Comparison of ENCODE assay signal across 18 cellular contexts in genomic region chr1:1872329-1872994, GRCh38. TPM values are rescaled to one million over a fixed set of nuclear protein-coding genes. Genes with fewer than 3 reads are reported as not detected.
DNase-seq lines count a peak whose midpoint lies in the region; ATAC-seq and TF ChIP-seq lines count a peak whose summit lies in the region.
"Had no signal": no experiment of that assay in that cellular context is flagged by ENCODE, and none has a peak within 500 bp of the region (broad histone marks: within the 10 kb centered on the region; RNA-seq: fewer than 3 reads in every experiment).

No MANE protein-coding gene starts in this region.

- TF ChIP-seq CTCF in VCaP (conservative IDR thresholded peaks at IDR 0.05) (no peak), left ventricle myocardium inferior (IDR thresholded peaks at IDR 0.05; ENCODE audit: borderline replicate concordance) (no peak)

- peaks cover 100% of the 10 kb centered on the region for H3K4me1 ChIP-seq in left ventricle myocardium inferior

- peak overlapping the region; percentile 64 for H3K27ac Mint-ChIP-seq in activated naive CD8-positive, alpha-beta T cell
- no peak overlapping the region for H3K27ac Mint-ChIP-seq in activated naive CD8-positive, alpha-beta T cell treated with anti-CD3 and anti-CD28 coated beads, Interleukin-2, amount 50 U/mL, for 24 hours
- H3K27ac Mint-ChIP-seq in stimulated activated memory B cell treated with anti-CD40 and anti-IgM and Interleukin-4, amounts not matched to agents 10 μg/mL and 1 μg/mL and 100 μg/mL, for 72 hours = peak overlapping the region; percentile 11

- no peaks in the 10 kb centered on the region for H3K27me3 Mint-ChIP-seq in activated naive CD8-positive, alpha-beta T cell
- no peaks in the 10 kb centered on the region for H3K27me3 Mint-ChIP-seq in activated naive CD8-positive, alpha-beta T cell treated with anti-CD3 and anti-CD28 coated beads, Interleukin-2, amount 50 U/mL, for 24 hours
- no peaks in the 10 kb centered on the region for H3K27me3 Mint-ChIP-seq in stimulated activated memory B cell treated with anti-CD40 and anti-IgM and Interleukin-4, amounts not matched to agents 10 μg/mL and 1 μg/mL and 100 μg/mL, for 72 hours

- ATAC-seq in activated naive CD8-positive, alpha-beta T cell treated with anti-CD3 and anti-CD28 coated beads, Interleukin-2, amount 50 U/mL, for 24 hours = no peak
- ATAC-seq in stimulated activated memory B cell treated with anti-CD40 and anti-IgM and Interleukin-4, amounts not matched to agents 10 μg/mL and 1 μg/mL and 100 μg/mL, for 72 hours = no peak
- ATAC-seq: activated CD4-positive, CD25-positive, alpha-beta regulatory T cell treated with anti-CD3 and anti-CD28 coated beads, Interleukin-2, amount 50 U/mL, for 24 hours; activated T-cell treated with anti-CD3 and anti-CD28 coated beads, Interleukin-2, amount 50 U/mL, for 4 hours; HCT116; PC-3 had no signal

- peaks cover 6% of the 10 kb centered on the region for H3K36me3 Mint-ChIP-seq in activated naive CD8-positive, alpha-beta T cell
- H3K36me3 Mint-ChIP-seq in activated naive CD8-positive, alpha-beta T cell treated with anti-CD3 and anti-CD28 coated beads, Interleukin-2, amount 50 U/mL, for 24 hours (ENCODE audit: low read depth) = peaks cover 47% of the 10 kb centered on the region
- H3K36me3 Mint-ChIP-seq in stimulated activated memory B cell treated with anti-CD40 and anti-IgM and Interleukin-4, amounts not matched to agents 10 μg/mL and 1 μg/mL and 100 μg/mL, for 72 hours = peaks cover 57% of the 10 kb centered on the region

- intact Hi-C loops in left ventricle myocardium inferior (cut with micrococcal nuclease) = no loop called here

- no peak overlapping the region for H3K4me3 Mint-ChIP-seq in activated naive CD8-positive, alpha-beta T cell
- no peak overlapping the region for H3K4me3 Mint-ChIP-seq in activated naive CD8-positive, alpha-beta T cell treated with anti-CD3 and anti-CD28 coated beads, Interleukin-2, amount 50 U/mL, for 24 hours
- H3K4me3 Mint-ChIP-seq in stimulated activated memory B cell treated with anti-CD40 and anti-IgM and Interleukin-4, amounts not matched to agents 10 μg/mL and 1 μg/mL and 100 μg/mL, for 72 hours = peak overlapping the region; percentile 11
- H3K4me3 Mint-ChIP-seq: activated T-cell treated with anti-CD3 and anti-CD28 coated beads, Interleukin-2, amount 50 U/mL, for 4 hours had no signal

- no peaks in the 10 kb centered on the region for H3K36me3 ChIP-seq in left ventricle myocardium inferior

- no peaks in the 10 kb centered on the region for H3K27me3 ChIP-seq in left ventricle myocardium inferior (ENCODE audit: low read depth)

- no peak for DNase-seq in activated naive CD8-positive, alpha-beta T cell treated with anti-CD3 and anti-CD28 coated beads, Interleukin-2, amount 50 U/mL, for 24 hours
- DNase-seq in left ventricle myocardium inferior (no peak), NCI-H1930 (lab: John Stamatoyannopoulos, UW) (no peak), HPDE6-E6E7 (ENCODE audit: extremely low spot score) (no peak), NCI-H2081 (lab: John Stamatoyannopoulos, UW) (no peak)
- DNase-seq: activated T-cell treated with anti-CD3 and anti-CD28 coated beads, Interleukin-2, amount 50 U/mL, for 4 hours; dermis blood vessel endothelial cell; DMS53; hippocampal formation; NCI-H1105 treated with DMSO at 0.1 percent for 48 hours; PC-3 had no signal

- peak overlapping the region; percentile 47 for H3K27ac ChIP-seq in VCaP
- H3K27ac ChIP-seq in left ventricle myocardium inferior (replicated peaks) = peak overlapping the region; percentile 86
- H3K27ac ChIP-seq: KMS-11 had no signal

- peaks cover 69% of the 10 kb centered on the region for H3K4me1 Mint-ChIP-seq in activated naive CD8-positive, alpha-beta T cell (ENCODE audit: low read depth)
- peaks cover 68% of the 10 kb centered on the region for H3K4me1 Mint-ChIP-seq in activated naive CD8-positive, alpha-beta T cell treated with anti-CD3 and anti-CD28 coated beads, Interleukin-2, amount 50 U/mL, for 24 hours
- H3K4me1 Mint-ChIP-seq in stimulated activated memory B cell treated with anti-CD40 and anti-IgM and Interleukin-4, amounts not matched to agents 10 μg/mL and 1 μg/mL and 100 μg/mL, for 72 hours = peaks cover 76% of the 10 kb centered on the region

- H3K9me3 Mint-ChIP-seq in activated naive CD8-positive, alpha-beta T cell (ENCODE audit: low read depth) = no peaks in the 10 kb centered on the region
- no peaks in the 10 kb centered on the region for H3K9me3 Mint-ChIP-seq in activated naive CD8-positive, alpha-beta T cell treated with anti-CD3 and anti-CD28 coated beads, Interleukin-2, amount 50 U/mL, for 24 hours
- H3K9me3 Mint-ChIP-seq in stimulated activated memory B cell treated with anti-CD40 and anti-IgM and Interleukin-4, amounts not matched to agents 10 μg/mL and 1 μg/mL and 100 μg/mL, for 72 hours = no peaks in the 10 kb centered on the region
- H3K9me3 Mint-ChIP-seq: activated T-cell treated with anti-CD3 and anti-CD28 coated beads, Interleukin-2, amount 50 U/mL, for 4 hours had no signal

- no peaks in the 10 kb centered on the region for H3K9me3 ChIP-seq in left ventricle myocardium inferior (replicated peaks)

- no peak overlapping the region for H3K4me3 ChIP-seq in left ventricle myocardium inferior

RNA-seq across cellular contexts. Expression of gene GNB1, which starts 18.4 kb away (rescaled TPM):
- total RNA-seq in left ventricle myocardium inferior = 158 TPM

RNA-seq across cellular contexts. Expression of gene CALML6, which starts 42.6 kb away (rescaled TPM):
- total RNA-seq in left ventricle myocardium inferior = not detected

RNA-seq across cellular contexts. Expression of gene TMEM52, which starts 46.6 kb away (rescaled TPM):
- 0.47 TPM for total RNA-seq in left ventricle myocardium inferior
- total RNA-seq: aorta, dermis blood vessel endothelial cell had no signal
